Comparison of ENCODE assay signal across 8 cellular contexts in genomic region chr14:20327005-20327869, GRCh38. TPM values are rescaled to one million over a fixed set of nuclear protein-coding genes. Genes with fewer than 3 reads are reported as not detected.
DNase-seq lines count a peak whose midpoint lies in the region; ATAC-seq and TF ChIP-seq lines count a peak whose summit lies in the region.

No MANE protein-coding gene starts in this region.

- peaks cover 21% of the 10 kb centered on the region for H3K79me2 ChIP-seq in OCI-LY1 (ENCODE audit: insufficient read depth, low read length)

- H4K20me1 ChIP-seq in OCI-LY1 (ENCODE audit: insufficient read depth, low read length), result no peaks in the 10 kb centered on the region

- peak overlapping the region in 2 of 4 donors; percentile 39 to 61 for H3K4me3 Mint-ChIP-seq in IgD-negative memory B cell

- no peaks in the 10 kb centered on the region for H3K36me3 Mint-ChIP-seq in IgD-negative memory B cell

- no peak overlapping the region for H2AFZ ChIP-seq in OCI-LY1 (ENCODE audit: low read length)

- H3K27me3 ChIP-seq in OCI-LY1 (ENCODE audit: insufficient read depth, low read length) (no peaks in the 10 kb centered on the region), brain microvascular endothelial cell (replicated peaks) (no peaks in the 10 kb centered on the region)

- peaks cover 7% of the 10 kb centered on the region; the same call in 1 of the 2 replicates for H3F3A ChIP-seq in OCI-LY1 (ENCODE audit: insufficient read depth, low read length)

- 0 out of 2 replicates have a peak overlapping the region, but pooled peaks have one; percentile 7 for H3K9ac ChIP-seq in OCI-LY1 (ENCODE audit: low read length)

- no peak overlapping the region for H3K4me3 ChIP-seq in GM12864 (ENCODE audit: low read depth, low read length)
- no peak overlapping the region for H3K4me3 ChIP-seq in OCI-LY1 (ENCODE audit: low read depth, low read length, poor library complexity, severe bottlenecking)
- no peak overlapping the region for H3K4me3 ChIP-seq in brain microvascular endothelial cell (ENCODE audit: low read depth, low read length)

- peak; percentile 43 for ATAC-seq in stimulated activated naive CD8-positive, alpha-beta T cell treated with anti-CD3 and anti-CD28 coated beads, Interleukin-15, Interleukin-2, amounts not matched to agents 100 U/mL and 50 U/mL, for 24 hours

- H3K27ac Mint-ChIP-seq in IgD-negative memory B cell, result peak overlapping the region; percentile 58 to 74 (median 63)

- DNase-seq in AG08395 (ENCODE audit: low spot score) (peak; percentile 62), GM12864 (ENCODE audit: low read depth) (no peak), brain microvascular endothelial cell (peak; percentile 42), iris pigment epithelial cell (ENCODE audit: low read depth) (peak; percentile 63), HK-2 (ENCODE audit: unreplicated experiment) (no peak)
- no peak for DNase-seq in stimulated activated naive CD8-positive, alpha-beta T cell treated with anti-CD3 and anti-CD28 coated beads, Interleukin-15, Interleukin-2, amounts not matched to agents 100 U/mL and 50 U/mL, for 24 hours

- in situ Hi-C loops in brain microvascular endothelial cell (cut with HindIII; ENCODE audit: low pct_ligation_motif_present, low sequenced_read_pairs), result no loop called here

- no peaks in the 10 kb centered on the region for H3K9me3 ChIP-seq in OCI-LY1 (ENCODE audit: low read length)

- H3K4me2 ChIP-seq in OCI-LY1 (ENCODE audit: low read length), result no peak overlapping the region

- H3K36me3 ChIP-seq in OCI-LY1 (ENCODE audit: insufficient read depth, low read length) (peaks cover 41% of the 10 kb centered on the region), brain microvascular endothelial cell (replicated peaks) (peaks cover 24% of the 10 kb centered on the region)

- no peaks in the 10 kb centered on the region for H3K9me3 Mint-ChIP-seq in IgD-negative memory B cell

- H3K4me1 ChIP-seq in OCI-LY1 (ENCODE audit: insufficient read depth, low read length, severe bottlenecking), result peaks cover 16% of the 10 kb centered on the region

- peak; percentile 57 for TF ChIP-seq CTCF in GM12864 (IDR thresholded peaks at IDR 0.05; ENCODE audit: low read depth, low read length, missing control alignments)
- TF ChIP-seq CTCF in OCI-LY1 (IDR thresholded peaks at IDR 0.05; ENCODE audit: low read length), result peak; percentile 73
- TF ChIP-seq CTCF in brain microvascular endothelial cell (IDR thresholded peaks at IDR 0.05; ENCODE audit: low read depth, low read length, missing control alignments), result peak; percentile 53

- H3K9me2 ChIP-seq in OCI-LY1 (ENCODE audit: low read depth, low read length), result no peaks in the 10 kb centered on the region

- no peaks in the 10 kb centered on the region for H3K27me3 Mint-ChIP-seq in IgD-negative memory B cell

- peaks cover 19 to 34% (median 28%) of the 10 kb centered on the region in 3 donors for H3K4me1 Mint-ChIP-seq in IgD-negative memory B cell

- no peak overlapping the region for H3K27ac ChIP-seq in OCI-LY1 (ENCODE audit: low read depth, low read length, poor library complexity, severe bottlenecking)
- H3K27ac ChIP-seq in brain microvascular endothelial cell, result no peak overlapping the region

RNA-seq across cellular contexts. Expression of gene CCNB1IP1, which starts 5.8 kb away (rescaled TPM):
- 17.6 TPM for polyA plus RNA-seq in IgD-negative memory B cell

RNA-seq across cellular contexts. Expression of gene PARP2, which starts 16.2 kb away (rescaled TPM):
- polyA plus RNA-seq in IgD-negative memory B cell, result 10.1 TPM

RNA-seq across cellular contexts. Expression of gene TTC5, which starts 21.5 kb away (rescaled TPM):
- 24.1 TPM for polyA plus RNA-seq in IgD-negative memory B cell

Comparison
In these comparisons a context has a peak if more than half of its experiments do, and no peak if none do; other contexts are left out.
1. DNase-seq: peak in AG08395 (single experiment), brain microvascular endothelial cell (single experiment) and iris pigment epithelial cell (single experiment); none in GM12864 (single experiment), stimulated activated naive CD8-positive, alpha-beta T cell treated with anti-CD3 and anti-CD28 coated beads, Interleukin-15, Interleukin-2, amounts not matched to agents 100 U/mL and 50 U/mL, for 24 hours (single experiment) and HK-2 (single experiment).
2. Peak in every context shown above with its lines, with median percentiles within 50 percentile points of each other: CTCF ChIP-seq.